In genomic region chr17:17054636-17055035, GRCh38 we compare ENCODE assay signal across 20 cellular contexts. TPM values are rescaled to one million over a fixed set of nuclear protein-coding genes. Genes with fewer than 3 reads are reported as not detected.
DNase-seq lines count a peak whose midpoint lies in the region; ATAC-seq and TF ChIP-seq lines count a peak whose summit lies in the region.
"Had no signal": no experiment of that assay in that cellular context is flagged by ENCODE, and none has a peak within 500 bp of the region (broad histone marks: within the 10 kb centered on the region; RNA-seq: fewer than 3 reads in every experiment).

No MANE protein-coding gene starts in this region.

- H3K9ac ChIP-seq in BLaER1 treated with 17β-estradiol and CSF1 and Interleukin-3, amounts not matched to agents 10 nM and 100 nM: peak overlapping the region in 2 of 11 experiments; percentile 11 to 29; a peak in 1 of 22 replicates

- no peak overlapping the region for H3K4me3 ChIP-seq in BLaER1 treated with 17β-estradiol and CSF1 and Interleukin-3, amounts not matched to agents 10 nM and 100 nM
- no peak overlapping the region for H3K4me3 ChIP-seq in suprapubic skin
- H3K4me3 ChIP-seq: body of pancreas, GM23248 had no signal

- no peak for TF ChIP-seq EP300 in suprapubic skin (IDR thresholded peaks at IDR 0.05)

- H4K20me1 ChIP-seq in BLaER1 treated with 17β-estradiol and CSF1 and Interleukin-3, amounts not matched to agents 10 nM and 100 nM: peaks cover 57 to 99% (median 96%) of the 10 kb centered on the region in 11 experiments; a peak in 21 of 22 replicates

- H3K27me3 Mint-ChIP-seq in glutamatergic neuron (ENCODE audit: unreplicated experiment): no peaks in the 10 kb centered on the region
- H3K27me3 Mint-ChIP-seq: activated CD4-positive, alpha-beta T cell treated with anti-CD3 and anti-CD28 coated beads, Interleukin-2, amount 10 ng/mL, durations not matched to agents 24 days and 14 days; memory B cell; stimulated activated naive CD8-positive, alpha-beta T cell treated with anti-CD3 and anti-CD28 coated beads, Interleukin-15, amount 100 ng/mL, for 72 hours had no signal

- no peaks in the 10 kb centered on the region for H3K36me3 Mint-ChIP-seq in glutamatergic neuron (ENCODE audit: unreplicated experiment)

- H3K27ac ChIP-seq in BLaER1 treated with 17β-estradiol and CSF1 and Interleukin-3, amounts not matched to agents 10 nM and 100 nM: peak overlapping the region in 4 of 11 experiments; percentile 22 to 82 (median 65); a peak in 5 of 22 replicates
- peak overlapping the region; percentile 65 for H3K27ac ChIP-seq in RWPE1
- peak overlapping the region; percentile 84 for H3K27ac ChIP-seq in suprapubic skin

- H3K4me3 Mint-ChIP-seq in glutamatergic neuron (ENCODE audit: unreplicated experiment): no peak overlapping the region
- H3K4me3 Mint-ChIP-seq: activated CD4-positive, alpha-beta T cell treated with anti-CD3 and anti-CD28 coated beads, Interleukin-2, amount 10 ng/mL, durations not matched to agents 24 days and 14 days; CD14-positive monocyte; memory B cell; stimulated activated naive CD8-positive, alpha-beta T cell treated with anti-CD3 and anti-CD28 coated beads, Interleukin-15, amount 100 ng/mL, for 72 hours; T-helper 2 cell treated with Interferon-gamma antibody and Interleukin-4, amounts not matched to agents 5 μg/mL and 100 μg/mL, for 36 hours had no signal

- H3K36me3 ChIP-seq in BLaER1 treated with 17β-estradiol and CSF1 and Interleukin-3, amounts not matched to agents 10 nM and 100 nM: peaks cover 0 to 44% (median 19%) of the 10 kb centered on the region in 11 experiments; a peak in 16 of 22 replicates
- H3K36me3 ChIP-seq in suprapubic skin: no peaks in the 10 kb centered on the region

- POLR2A ChIA-PET in RWPE1 (lab: Yijun Ruan, JAX; ENCODE audit: low non-redundant PET): no interaction called here

- ATAC-seq in GM21737 (IDR thresholded peaks at IDR 0.05; ENCODE audit: unreplicated experiment): no peak
- no peak for ATAC-seq in HG03025 (IDR thresholded peaks at IDR 0.05; ENCODE audit: low FRiP score, unreplicated experiment)
- ATAC-seq: body of pancreas; left colon; stimulated activated naive CD8-positive, alpha-beta T cell treated with anti-CD3 and anti-CD28 coated beads, Interleukin-15, amount 100 ng/mL, for 72 hours had no signal

- H3K4me1 Mint-ChIP-seq in glutamatergic neuron (ENCODE audit: low read depth, unreplicated experiment): peaks cover 68% of the 10 kb centered on the region

- peaks cover 62 to 100% (median 100%) of the 10 kb centered on the region in 10 experiments for H3K4me1 ChIP-seq in BLaER1 treated with 17β-estradiol and CSF1 and Interleukin-3, amounts not matched to agents 10 nM and 100 nM
- H3K4me1 ChIP-seq in suprapubic skin: peaks cover 77% of the 10 kb centered on the region

- H3K9me3 Mint-ChIP-seq in glutamatergic neuron (ENCODE audit: unreplicated experiment): peaks cover 6% of the 10 kb centered on the region
- H3K9me3 Mint-ChIP-seq: activated CD4-positive, alpha-beta T cell treated with anti-CD3 and anti-CD28 coated beads, Interleukin-2, amount 10 ng/mL, durations not matched to agents 24 days and 14 days; CD14-positive monocyte; memory B cell; stimulated activated naive CD8-positive, alpha-beta T cell treated with anti-CD3 and anti-CD28 coated beads, Interleukin-15, amount 100 ng/mL, for 72 hours; T-helper 2 cell treated with Interferon-gamma antibody and Interleukin-4, amounts not matched to agents 5 μg/mL and 100 μg/mL, for 36 hours had no signal

- H3K27me3 ChIP-seq in BLaER1 treated with 17β-estradiol and CSF1 and Interleukin-3, amounts not matched to agents 10 nM and 100 nM: no peaks in the 10 kb centered on the region
- H3K27me3 ChIP-seq in suprapubic skin: no peaks in the 10 kb centered on the region
- H3K27me3 ChIP-seq: body of pancreas had no signal

- no peaks in the 10 kb centered on the region for H3K9me3 ChIP-seq in BLaER1 treated with 17β-estradiol and CSF1 and Interleukin-3, amounts not matched to agents 10 nM and 100 nM (replicated peaks in 1 of 11)
- H3K9me3 ChIP-seq in suprapubic skin: no peaks in the 10 kb centered on the region
- H3K9me3 ChIP-seq: body of pancreas had no signal

- 90% methylated on average over 4 of the region's 4 CpGs for WGBS in suprapubic skin

- peak overlapping the region; percentile 11 for H3K27ac Mint-ChIP-seq in glutamatergic neuron (ENCODE audit: unreplicated experiment)
- H3K27ac Mint-ChIP-seq: activated CD4-positive, alpha-beta T cell treated with anti-CD3 and anti-CD28 coated beads, Interleukin-2, amount 10 ng/mL, durations not matched to agents 24 days and 14 days; CD14-positive monocyte; stimulated activated naive CD8-positive, alpha-beta T cell treated with anti-CD3 and anti-CD28 coated beads, Interleukin-15, amount 100 ng/mL, for 72 hours; T-helper 2 cell treated with Interferon-gamma antibody and Interleukin-4, amounts not matched to agents 5 μg/mL and 100 μg/mL, for 36 hours had no signal

- no peak for TF ChIP-seq POLR2A in suprapubic skin (IDR thresholded peaks at IDR 0.05)

- CTCF ChIA-PET in RWPE1 (lab: Yijun Ruan, JAX): interaction anchor here (0.6 kb wide), 1 partner anchor 130 kb away, joined by 4 read pairs; no protein-coding TSS in a partner anchor

- DNase-seq in RWPE1 (ENCODE audit: low spot score) (no peak), glutamatergic neuron (peak; percentile 3), suprapubic skin (ENCODE audit: low spot score in 2 of 2) (no peak), NCI-H1436 treated with DMSO at 0.1 percent for 48 hours (lab: John Stamatoyannopoulos, UW) (no peak), NCI-H1092 (lab: John Stamatoyannopoulos, UW) (no peak)
- DNase-seq: activated CD4-positive, alpha-beta T cell treated with anti-CD3 and anti-CD28 coated beads, Interleukin-2, amount 10 ng/mL, durations not matched to agents 24 days and 14 days; activated T-cell treated with anti-CD3 and anti-CD28 coated beads, Interleukin-2, amount 50 U/mL, for 48 hours; GM23248; IMR-90; left colon; NCI-H1694 treated with DMSO at 0.1 percent for 48 hours; stimulated activated CD4-positive, alpha-beta T cell treated with anti-CD3 and anti-CD28 coated beads, Interleukin-15, amount 100 ng/mL, for 24 hours; stimulated activated naive CD8-positive, alpha-beta T cell treated with anti-CD3 and anti-CD28 coated beads, Interleukin-15, amount 100 ng/mL, for 72 hours had no signal

- TF ChIP-seq CTCF in RWPE1 (conservative IDR thresholded peaks at IDR 0.05; ENCODE audit: low read depth): no peak
- TF ChIP-seq CTCF in glutamatergic neuron (IDR thresholded peaks at IDR 0.05; ENCODE audit: partially characterized antibody, unreplicated experiment): no peak
- TF ChIP-seq CTCF in suprapubic skin (IDR thresholded peaks at IDR 0.05): no peak

- H3K4me2 ChIP-seq in BLaER1 treated with 17β-estradiol and CSF1 and Interleukin-3, amounts not matched to agents 10 nM and 100 nM: peak overlapping the region; percentile 17 to 99 (median 95); a peak in 18 of 22 replicates

RNA-seq across cellular contexts. Expression of gene MPRIP, which starts 12.4 kb away (rescaled TPM):
- total RNA-seq in glutamatergic neuron (ENCODE audit: unreplicated experiment): 863 TPM
- 100 to 1,000 TPM; 122 to 207 (median 145) TPM for total RNA-seq in suprapubic skin
